Comparison of ENCODE assay signal across 14 cellular contexts in genomic region chr11:36296925-36297604, GRCh38. TPM values are rescaled to one million over a fixed set of nuclear protein-coding genes. Genes with fewer than 3 reads are reported as not detected.
DNase-seq lines count a peak whose midpoint lies in the region; ATAC-seq and TF ChIP-seq lines count a peak whose summit lies in the region.
"Had no signal": no experiment of that assay in that cellular context is flagged by ENCODE, and none has a peak within 500 bp of the region (broad histone marks: within the 10 kb centered on the region; RNA-seq: fewer than 3 reads in every experiment).

No MANE protein-coding gene starts in this region.

- intact Hi-C loops in CD14-positive monocyte (cut with micrococcal nuclease) (loop anchor here in 1 of 2 donors (10.0 kb wide), 1 partner anchor 68 kb away; no protein-coding TSS in a partner anchor), dorsolateral prefrontal cortex (cut with DNase I) (loop anchor here (2.0 to 10.0 kb wide), 4 partner anchors 50 to 102 kb away; no protein-coding TSS in a partner anchor), lower leg skin (cut with DNase I; ENCODE audit: low total_unique reads) (loop anchor here (5.0 kb wide), 1 partner anchor 195 kb away; no protein-coding TSS in a partner anchor)

- H3K4me1 Mint-ChIP-seq in CD14-positive monocyte, result peaks cover 18% of the 10 kb centered on the region

- WGBS in lower leg skin, 2 donors, result 58 to 71% methylated on average over 6 of the region's 6 CpGs

- no peaks in the 10 kb centered on the region for H3K9me3 Mint-ChIP-seq in CD14-positive monocyte
- H3K9me3 Mint-ChIP-seq: CD8-positive, alpha-beta T cell had no signal

- H3K4me3 ChIP-seq in dorsolateral prefrontal cortex (peak overlapping the region in 58 of 59 donors; percentile 1 to 79 (median 48)), lower leg skin (ENCODE audit: low read depth, poor library complexity, severe bottlenecking) (no peak overlapping the region)
- H3K4me3 ChIP-seq: psoas muscle had no signal

- H3K27me3 ChIP-seq in dorsolateral prefrontal cortex, result no peaks in the 10 kb centered on the region

- TF ChIP-seq CTCF in CD14-positive monocyte (IDR thresholded peaks at IDR 0.05) (no peak), dorsolateral prefrontal cortex (IDR thresholded peaks at IDR 0.05 in 54 of 56, conservative IDR thresholded peaks at IDR 0.05 in 2 of 56; ENCODE audit: low read depth in 1 of 56, partially characterized antibody in 56 of 56) (no peak), lower leg skin (IDR thresholded peaks at IDR 0.05) (no peak)

- no peak for DNase-seq in CD14-positive monocyte (ENCODE audit: low spot score)
- DNase-seq in NOMO-1 treated with DMSO at 0.1 percent for 48 hours (lab: John Stamatoyannopoulos, UW; ENCODE audit: unreplicated experiment), result peak; percentile 32
- DNase-seq in dorsolateral prefrontal cortex, result no peak
- peak; percentile 41 for DNase-seq in pons (ENCODE audit: low spot score)
- DNase-seq in lower leg skin (ENCODE audit: low spot score in 2 of 2), result no peak
- DNase-seq in D341Med (ENCODE audit: low spot score), result no peak
- DNase-seq: activated CD4-positive, alpha-beta T cell treated with anti-CD3 and anti-CD28 coated beads, Interleukin-2, amount 50 U/mL, for 48 hours; activated gamma-delta T cell; CD8-positive, alpha-beta T cell; NCI-H1417 treated with DMSO at 0.1 percent for 48 hours; NCI-H524; psoas muscle had no signal

- peak overlapping the region in 6 of 7 donors; percentile 14 to 91 (median 73) for H3K27ac Mint-ChIP-seq in CD14-positive monocyte
- H3K27ac Mint-ChIP-seq: CD8-positive, alpha-beta T cell had no signal

- no peak overlapping the region for H3K4me3 Mint-ChIP-seq in CD14-positive monocyte
- H3K4me3 Mint-ChIP-seq: CD8-positive, alpha-beta T cell had no signal

- no peaks in the 10 kb centered on the region for H3K27me3 Mint-ChIP-seq in CD14-positive monocyte (ENCODE audit: low read depth in 3 of 3)

- peak overlapping the region in 57 of 59 donors; percentile 28 to 99 (median 93) for H3K27ac ChIP-seq in dorsolateral prefrontal cortex
- H3K27ac ChIP-seq: psoas muscle had no signal

- no peak for TF ChIP-seq POLR2A in lower leg skin (IDR thresholded peaks at IDR 0.05)
- no peak for TF ChIP-seq POLR2A in GM18505 (IDR thresholded peaks at IDR 0.05; ENCODE audit: borderline replicate concordance, extremely low read depth, insufficient read depth, insufficient read length)

- H3K36me3 Mint-ChIP-seq in CD14-positive monocyte, result no peaks in the 10 kb centered on the region
- H3K36me3 Mint-ChIP-seq: CD8-positive, alpha-beta T cell had no signal

- ATAC-seq in GM18505 (IDR thresholded peaks at IDR 0.05; ENCODE audit: unreplicated experiment) (no peak), SK-N-SH treated with all-trans-retinoic acid at 6 μM for 48 hours (no peak)
- ATAC-seq: CD8-positive, alpha-beta T cell; psoas muscle had no signal

TF ChIP-seq in SK-N-SH treated with all-trans-retinoic acid at 6 μM for 48 hours, 23 proteins besides CTCF, POLR2A, EP300 and RAD21:
- TF ChIP-seq ARNTL (CRISPR knock-in tag; IDR thresholded peaks at IDR 0.05; ENCODE audit: borderline replicate concordance, low read depth) (no peak), ZC3H10 (CRISPR knock-in tag; IDR thresholded peaks at IDR 0.05) (no peak)

RNA-seq across cellular contexts. Expression of gene PRR5L, which starts 1.0 kb away (rescaled TPM):
- polyA plus RNA-seq in CD14-positive monocyte, result 1 to 10 TPM; 3.5 to 7.4 TPM
- total RNA-seq in dorsolateral prefrontal cortex (10 to 100 TPM in 104 of 120 experiments, 1 to 10 TPM in 16; 4.3 to 59.2 (median 18.4) TPM), lower leg skin (1 to 10 TPM; 1.1 to 3.4 (median 1.7) TPM)

RNA-seq across cellular contexts. Expression of gene COMMD9, which starts 7.8 kb away (rescaled TPM):
- 100 to 1,000 TPM; 235 to 238 TPM for polyA plus RNA-seq in CD14-positive monocyte
- 100 to 1,000 TPM in 5 of 120 experiments, 10 to 100 TPM in 115; 43.1 to 107 (median 76.9) TPM for total RNA-seq in dorsolateral prefrontal cortex
- total RNA-seq in lower leg skin, result 10 to 100 TPM; 33.3 to 57.6 (median 42.9) TPM

Comparison
In these comparisons a context has a peak if more than half of its experiments do, and no peak if none do; other contexts are left out.
1. DNase-seq: peak in NOMO-1 treated with DMSO at 0.1 percent for 48 hours (single experiment) and pons (single experiment); none in CD14-positive monocyte (single experiment), dorsolateral prefrontal cortex (0 of 10), lower leg skin (0 of 2) and D341Med (single experiment).